8 cellular contexts compared by ENCODE assay signal in the genomic region with DNA sequence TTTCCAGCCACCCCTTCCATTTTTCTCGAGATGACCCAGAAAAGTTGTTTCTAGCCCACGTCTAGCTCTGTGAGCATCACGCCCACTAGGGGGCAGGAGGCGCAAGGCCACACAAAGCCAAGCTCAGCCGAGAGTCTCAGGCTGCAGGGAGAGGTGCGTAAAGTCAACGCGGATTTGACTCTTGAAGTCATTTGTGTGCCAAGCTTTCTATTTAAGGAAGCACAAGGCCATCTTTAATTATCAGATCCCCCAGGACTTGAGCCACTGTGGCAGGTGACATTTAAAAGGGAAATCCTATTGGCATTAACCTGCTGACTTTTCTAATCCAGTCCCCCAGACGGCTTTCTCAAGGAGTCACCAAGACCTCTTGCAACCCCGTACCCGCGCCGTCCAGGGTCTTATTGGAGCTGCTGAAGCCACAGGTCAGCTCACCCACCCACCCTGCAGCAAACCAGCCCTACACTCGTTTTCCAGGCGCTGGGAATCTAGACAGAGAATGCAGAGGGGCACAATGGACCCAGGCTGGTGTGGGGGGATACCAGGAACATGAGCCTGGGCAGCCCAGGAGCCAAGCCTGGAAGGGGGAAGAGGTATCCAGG.
DNase-seq lines count a peak whose midpoint lies in the region; ATAC-seq and TF ChIP-seq lines count a peak whose summit lies in the region.

No MANE protein-coding gene starts in this region.

- H3K27me3 Mint-ChIP-seq in Caco-2 (ENCODE audit: insufficient read depth, unreplicated experiment), result no peaks in the 10 kb centered on the region

- no peaks in the 10 kb centered on the region for H3K9me3 ChIP-seq in Caco-2
- H3K9me3 ChIP-seq in right cardiac atrium (ENCODE audit: control insufficient read depth, low read length), result no peaks in the 10 kb centered on the region

- H3K9me3 Mint-ChIP-seq in Caco-2 (ENCODE audit: unreplicated experiment), result no peaks in the 10 kb centered on the region

- H3K4me3 ChIP-seq in Caco-2 (ENCODE audit: low read depth, low read length) (no peak overlapping the region), right cardiac atrium (ENCODE audit: low read length) (no peak overlapping the region)

- peaks cover 7% of the 10 kb centered on the region for H3K4me1 Mint-ChIP-seq in Caco-2 (ENCODE audit: low read depth, unreplicated experiment)

- H3K4me3 Mint-ChIP-seq in Caco-2 (ENCODE audit: unreplicated experiment), result no peak overlapping the region

- WGBS in right cardiac atrium, result 26% methylated on average over 15 of the region's 15 CpGs

- peak overlapping the region; percentile 25 for H3K27ac ChIP-seq in angular gyrus (ENCODE audit: low read depth, low read length)
- no peak overlapping the region for H3K27ac ChIP-seq in right cardiac atrium (ENCODE audit: low read length)

- CTCF ChIA-PET in Caco-2 (lab: Charles Lee), result interaction anchor here (0.5 to 2.9 kb wide), 16 partner anchors 10 to 259 kb away, joined by 3 to 28 read pairs (median 5); partner anchors contain the start of gene SH3BP5

- no TSS peak for BruUV-seq in Caco-2 (replicated peaks; lab: Mats Ljungman, UMichigan)

- peak; percentile 78 to 81 for ATAC-seq in right cardiac atrium
- ATAC-seq in sciatic nerve, result peak; percentile 82
- no peak for ATAC-seq in HG03025 (IDR thresholded peaks at IDR 0.05; ENCODE audit: low FRiP score, unreplicated experiment)

- no peaks in the 10 kb centered on the region for H3K36me3 Mint-ChIP-seq in Caco-2 (ENCODE audit: insufficient read depth, unreplicated experiment)

- intact Hi-C loops in Caco-2 (cut with micrococcal nuclease; ENCODE audit: unreplicated experiment), result loop anchor here (1.0 kb wide), 7 partner anchors 37 to 289 kb away; partner anchors contain the start of gene SH3BP5
- intact Hi-C loops in right cardiac atrium (cut with DNase I), result loop anchor here (5.0 to 10.0 kb wide), 4 partner anchors 64 to 114 kb away; partner anchors contain the start of gene SH3BP5 (in 3 of the 4)
- intact Hi-C loops in sciatic nerve (cut with DNase I), result loop anchor here (5.0 kb wide), 1 partner anchor 64 kb away; the partner anchor contains the start of gene SH3BP5

- POLR2A ChIA-PET in Caco-2 (lab: Charles Lee), result no interaction called here

- H3K27me3 ChIP-seq in Caco-2 (replicated peaks; ENCODE audit: control insufficient read depth, insufficient read depth, low read length), result no peaks in the 10 kb centered on the region
- H3K27me3 ChIP-seq in right cardiac atrium (ENCODE audit: control insufficient read depth, insufficient read depth), result no peaks in the 10 kb centered on the region

- no peaks in the 10 kb centered on the region for H3K36me3 ChIP-seq in Caco-2 (ENCODE audit: control insufficient read depth, insufficient read depth, low read length)

- DNase-seq in Caco-2, result peak; percentile 76 to 85
- peak; percentile 88 for DNase-seq in H4 (ENCODE audit: low spot score)
- DNase-seq in NCI-H1930 (lab: John Stamatoyannopoulos, UW), result peak; percentile 13 to 43
- DNase-seq in T-helper 9 cell, result peak; percentile 82
- peak; percentile 89 to 97 (median 93) for DNase-seq in right cardiac atrium
- DNase-seq in sciatic nerve (ENCODE audit: low spot score), result peak; percentile 94

- peak; percentile 79 to 94 for TF ChIP-seq CTCF in Caco-2 (IDR thresholded peaks at IDR 0.05; ENCODE audit: insufficient read depth in 1 of 2, low read depth in 1 of 2, low read length in 1 of 2, severe bottlenecking in 1 of 2, unreplicated experiment in 1 of 2)

- H3K4me1 ChIP-seq in Caco-2 (0 out of 2 replicates have a peak, but pooled peaks cover 4% of the 10 kb centered on the region), right cardiac atrium (ENCODE audit: control insufficient read depth, insufficient read depth, low read length) (peaks cover 11% of the 10 kb centered on the region)

- H3K27ac Mint-ChIP-seq in Caco-2 (ENCODE audit: unreplicated experiment), result no peak overlapping the region

Comparison
In these comparisons a context has a peak if more than half of its experiments do, and no peak if none do; other contexts are left out.
1. DNase-seq: peak in every context shown above with its lines; median percentile 94 in sciatic nerve; 93 in right cardiac atrium; 88 in H4; 82 in T-helper 9 cell; 80 in Caco-2; 28 in NCI-H1930.